1 cellular context compared by ENCODE assay signal in the genomic region with DNA sequence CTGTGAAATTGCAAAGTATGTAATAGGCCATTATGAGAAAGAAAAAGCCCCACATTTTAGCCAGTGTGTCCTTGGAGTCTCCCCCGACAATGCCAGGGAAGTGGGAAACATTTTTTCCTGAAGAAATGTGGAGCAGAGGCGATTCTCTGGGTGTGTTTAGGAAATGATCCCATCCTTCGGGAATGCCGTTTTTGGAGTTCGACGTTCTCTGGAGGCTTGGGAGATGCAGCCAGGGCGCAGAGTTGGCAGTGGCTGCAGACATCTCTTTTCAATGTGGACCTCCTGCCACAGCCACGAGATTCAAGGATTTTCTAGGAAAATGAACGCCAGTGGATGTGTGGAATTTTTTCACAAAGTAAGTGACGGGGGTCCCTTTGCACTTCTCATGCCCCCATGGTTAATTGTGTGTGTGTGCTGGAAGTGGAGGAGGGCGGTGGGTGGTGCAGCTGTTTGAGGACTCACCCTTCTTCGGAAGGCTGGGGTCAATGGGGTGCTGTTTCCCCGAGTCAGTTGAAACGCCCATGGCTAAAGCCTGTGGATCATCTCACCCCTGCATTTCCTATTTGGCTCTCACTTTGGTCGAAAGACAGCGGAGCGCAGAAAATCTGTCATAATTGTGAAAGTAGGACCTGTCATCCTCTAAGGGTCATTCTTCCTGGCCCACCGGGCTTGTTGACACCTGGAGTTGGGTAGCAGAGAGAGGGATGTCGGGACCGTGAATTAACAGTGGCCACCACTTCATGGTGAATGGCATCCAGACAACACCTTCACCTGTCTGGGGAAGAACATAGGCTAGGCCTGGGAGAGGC.
TF ChIP-seq lines count a peak whose summit lies in the region.

No MANE protein-coding gene starts in this region.

TF ChIP-seq in SK-N-SH, 30 proteins besides CTCF, POLR2A, EP300 and RAD21:
- TF ChIP-seq, protein P1, sequence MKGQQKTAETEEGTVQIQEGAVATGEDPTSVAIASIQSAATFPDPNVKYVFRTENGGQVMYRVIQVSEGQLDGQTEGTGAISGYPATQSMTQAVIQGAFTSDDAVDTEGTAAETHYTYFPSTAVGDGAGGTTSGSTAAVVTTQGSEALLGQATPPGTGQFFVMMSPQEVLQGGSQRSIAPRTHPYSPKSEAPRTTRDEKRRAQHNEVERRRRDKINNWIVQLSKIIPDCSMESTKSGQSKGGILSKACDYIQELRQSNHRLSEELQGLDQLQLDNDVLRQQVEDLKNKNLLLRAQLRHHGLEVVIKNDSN (IDR thresholded peaks at IDR 0.05; ENCODE audit: borderline replicate concordance, low read depth) = no peak
- no peak for TF ChIP-seq MEF2A (IDR thresholded peaks at IDR 0.05; ENCODE audit: borderline replicate concordance, low read depth)
- no peak for TF ChIP-seq TAF1 (IDR thresholded peaks at IDR 0.05; ENCODE audit: borderline replicate concordance, low read depth, low read length)
- TF ChIP-seq TCF12 (IDR thresholded peaks at IDR 0.05) = no peak
- TF ChIP-seq FOXM1 (IDR thresholded peaks at IDR 0.05; ENCODE audit: low read depth) = no peak
- no peak for TF ChIP-seq RCOR1 (IDR thresholded peaks at IDR 0.05; ENCODE audit: low read length)
- TF ChIP-seq, protein P2, sequence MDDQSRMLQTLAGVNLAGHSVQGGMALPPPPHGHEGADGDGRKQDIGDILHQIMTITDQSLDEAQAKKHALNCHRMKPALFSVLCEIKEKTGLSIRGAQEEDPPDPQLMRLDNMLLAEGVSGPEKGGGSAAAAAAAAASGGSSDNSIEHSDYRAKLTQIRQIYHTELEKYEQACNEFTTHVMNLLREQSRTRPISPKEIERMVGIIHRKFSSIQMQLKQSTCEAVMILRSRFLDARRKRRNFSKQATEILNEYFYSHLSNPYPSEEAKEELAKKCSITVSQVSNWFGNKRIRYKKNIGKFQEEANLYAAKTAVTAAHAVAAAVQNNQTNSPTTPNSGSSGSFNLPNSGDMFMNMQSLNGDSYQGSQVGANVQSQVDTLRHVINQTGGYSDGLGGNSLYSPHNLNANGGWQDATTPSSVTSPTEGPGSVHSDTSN (IDR thresholded peaks at IDR 0.05) = no peak
- no peak for TF ChIP-seq SMC3 (IDR thresholded peaks at IDR 0.05; ENCODE audit: low read depth, low read length)
- no peak for TF ChIP-seq NFIC (IDR thresholded peaks at IDR 0.05; ENCODE audit: borderline replicate concordance)
- no peak for TF ChIP-seq FOXJ3 (CRISPR knock-in tag; IDR thresholded peaks at IDR 0.05)
- no peak for TF ChIP-seq EZH2phosphoT487 (IDR thresholded peaks at IDR 0.05; ENCODE audit: borderline replicate concordance, low read depth)
- TF ChIP-seq CHD2 (IDR thresholded peaks at IDR 0.05; ENCODE audit: low read length, partially characterized antibody) = no peak
